In the genomic region with DNA sequence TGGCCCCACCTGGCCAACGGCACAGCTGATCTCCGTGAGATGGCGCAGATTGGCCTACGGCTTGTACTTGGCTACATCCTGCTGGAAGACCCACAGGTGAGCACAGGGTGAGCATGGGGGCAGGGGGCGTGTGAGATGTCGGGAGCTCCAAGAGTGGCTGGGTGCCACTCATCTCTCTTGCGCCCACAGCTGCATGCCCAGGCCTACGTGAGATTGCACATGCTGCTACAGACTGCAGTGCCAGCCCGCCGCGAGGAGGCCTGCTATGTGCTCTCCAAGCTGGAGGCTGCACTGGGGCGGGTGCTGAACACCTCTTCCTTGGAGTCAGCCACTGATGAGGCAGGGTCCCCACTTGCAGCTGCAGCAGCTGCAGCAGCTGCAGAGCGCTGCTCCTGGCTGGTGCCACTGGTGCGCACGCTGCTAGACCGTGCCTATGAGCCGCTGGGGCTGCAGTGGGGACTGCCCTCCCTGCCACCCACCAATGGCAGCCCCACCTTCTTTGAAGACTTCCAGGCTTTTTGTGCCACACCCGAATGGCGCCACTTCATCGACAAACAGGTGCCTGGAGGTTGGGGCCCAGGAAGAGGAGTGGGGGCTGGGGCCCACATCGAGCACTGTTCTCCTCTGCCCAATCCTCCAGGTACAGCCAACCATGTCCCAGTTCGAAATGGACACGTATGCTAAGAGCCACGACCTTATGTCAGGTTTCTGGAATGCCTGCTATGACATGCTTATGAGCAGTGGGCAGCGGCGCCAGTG, we compare ENCODE assay signal across 16 cellular contexts.
"Had no signal": no experiment of that assay in that cellular context is flagged by ENCODE, and none has a peak within 500 bp of the region (broad histone marks: within the 10 kb centered on the region; RNA-seq: fewer than 3 reads in every experiment).

No MANE protein-coding gene starts in this region.

- DNase-seq: activated CD4-positive, alpha-beta T cell treated with anti-CD3 and anti-CD28 coated beads, Interleukin-2, amount 50 U/mL, for 48 hours; activated CD8-positive, alpha-beta memory T cell treated with anti-CD3 and anti-CD28 coated beads, Interleukin-2, amount 10 ng/mL, durations not matched to agents 7 days and 5 days; activated naive CD4-positive, alpha-beta T cell; activated T-cell treated with anti-CD3 and anti-CD28 coated beads, Interleukin-2, amount 50 U/mL, for 4 hours; naive thymus-derived CD4-positive, alpha-beta T cell; SIG-M5; stimulated activated CD4-positive, alpha-beta T cell treated with anti-CD3 and anti-CD28 coated beads, Interleukin-2, amount 100 ng/mL, for 48 hours had no signal

- H3K27ac Mint-ChIP-seq: activated CD8-positive, alpha-beta memory T cell treated with anti-CD3 and anti-CD28 coated beads, Interleukin-2, amount 10 ng/mL, durations not matched to agents 7 days and 5 days; T-helper 2 cell treated with Interferon-gamma antibody and Interleukin-4, amounts not matched to agents 5 μg/mL and 100 μg/mL, for 36 hours had no signal

- FAIRE-seq: frontal cortex, keratinocyte had no signal

- H3K4me1 ChIP-seq: ascending aorta, tibial nerve had no signal

- H3K9me3 ChIP-seq: ascending aorta, tibial nerve had no signal

- H3K27ac ChIP-seq: ascending aorta, neutrophil, tibial nerve had no signal

- ATAC-seq: activated CD4-positive, CD25-positive, alpha-beta regulatory T cell treated with anti-CD3 and anti-CD28 coated beads, Interleukin-2, amount 50 U/mL, for 24 hours; activated CD8-positive, alpha-beta memory T cell treated with anti-CD3 and anti-CD28 coated beads, Interleukin-2, amount 10 ng/mL, durations not matched to agents 7 days and 5 days; activated T-cell treated with anti-CD3 and anti-CD28 coated beads, Interleukin-2, amount 50 U/mL, for 4 hours; naive thymus-derived CD4-positive, alpha-beta T cell; right cardiac atrium had no signal

- H3K27me3 Mint-ChIP-seq: activated CD8-positive, alpha-beta memory T cell treated with anti-CD3 and anti-CD28 coated beads, Interleukin-2, amount 10 ng/mL, durations not matched to agents 7 days and 5 days; naive thymus-derived CD4-positive, alpha-beta T cell had no signal

- H3K9me3 Mint-ChIP-seq: activated T-cell treated with anti-CD3 and anti-CD28 coated beads, Interleukin-2, amount 50 U/mL, for 4 hours; naive thymus-derived CD4-positive, alpha-beta T cell; T-helper 2 cell treated with Interferon-gamma antibody and Interleukin-4, amounts not matched to agents 5 μg/mL and 100 μg/mL, for 36 hours had no signal

- H3K4me3 Mint-ChIP-seq: activated CD8-positive, alpha-beta memory T cell treated with anti-CD3 and anti-CD28 coated beads, Interleukin-2, amount 10 ng/mL, durations not matched to agents 7 days and 5 days; activated T-cell treated with anti-CD3 and anti-CD28 coated beads, Interleukin-2, amount 50 U/mL, for 4 hours; naive thymus-derived CD4-positive, alpha-beta T cell; T-helper 2 cell treated with Interferon-gamma antibody and Interleukin-4, amounts not matched to agents 5 μg/mL and 100 μg/mL, for 36 hours had no signal

- H3K27me3 ChIP-seq: ascending aorta, neutrophil, tibial nerve had no signal

- H3K4me3 ChIP-seq: ascending aorta, lung, tibial nerve had no signal
